In the genomic region with DNA sequence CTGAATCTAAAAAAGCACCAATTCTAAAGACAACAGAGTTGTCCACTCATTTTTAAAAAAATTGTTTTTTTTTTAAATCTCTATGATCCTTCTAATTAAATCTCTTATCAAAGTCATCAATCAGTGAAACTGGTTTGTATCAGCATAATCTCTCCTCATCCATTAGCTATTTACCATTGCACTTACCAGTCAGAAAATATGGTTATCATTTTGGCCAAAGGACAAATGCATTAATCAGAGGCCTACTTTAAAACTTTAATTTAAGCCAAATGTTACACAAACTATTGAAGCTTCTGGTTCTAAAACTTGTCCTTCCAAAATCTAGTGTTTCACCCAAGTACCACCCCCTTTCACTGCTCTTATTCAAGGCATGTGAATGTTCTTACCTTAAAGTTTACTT, we compare ENCODE assay signal across 28 cellular contexts.
"Had no signal": no experiment of that assay in that cellular context is flagged by ENCODE, and none has a peak within 500 bp of the region (broad histone marks: within the 10 kb centered on the region; RNA-seq: fewer than 3 reads in every experiment).

No MANE protein-coding gene starts in this region.

- H3K9me3 ChIP-seq: ascending aorta, gastrocnemius medialis, ovary, right lobe of liver, uterus had no signal

- H3K4me3 ChIP-seq: ascending aorta, cardiac muscle cell, coronary artery, gastrocnemius medialis, ovary, right lobe of liver, uterus had no signal

- DNase-seq: activated CD4-positive, alpha-beta memory T cell treated with anti-CD3 and anti-CD28 coated beads, Interleukin-2, amount 10 ng/mL, durations not matched to agents 7 days and 5 days; activated CD4-positive, alpha-beta T cell treated with anti-CD3 and anti-CD28 coated beads, Interleukin-2, amount 10 ng/mL, durations not matched to agents 24 days and 14 days; activated naive CD8-positive, alpha-beta T cell treated with anti-CD3 and anti-CD28 coated beads for 36 hours; activated T-cell treated with anti-CD3 and anti-CD28 coated beads for 4 hours; effector memory CD8-positive, alpha-beta T cell; erythroblast; gastrocnemius medialis; hippocampal formation; left cardiac atrium; left ventricle myocardium superior; midbrain; naive thymus-derived CD8-positive, alpha-beta T cell; ovary; right lobe of liver; stimulated activated CD4-positive, alpha-beta T cell treated with anti-CD3 and anti-CD28 coated beads, Interleukin-2, amount 100 ng/mL, for 48 hours; stimulated activated naive CD8-positive, alpha-beta T cell treated with anti-CD3 and anti-CD28 coated beads, Interleukin-15, Interleukin-2, amounts not matched to agents 100 U/mL and 50 U/mL, for 24 hours; T-helper 17 cell; T1000; uterus; WERI-Rb-1 had no signal

- H3K27ac ChIP-seq: ascending aorta, cardiac muscle cell, coronary artery, gastrocnemius medialis, ovary, right lobe of liver, uterus, WERI-Rb-1 had no signal

- H3K36me3 ChIP-seq: ovary, uterus had no signal

- H3K27ac Mint-ChIP-seq: activated CD4-positive, alpha-beta memory T cell treated with anti-CD3 and anti-CD28 coated beads, Interleukin-2, amount 10 ng/mL, durations not matched to agents 7 days and 5 days; activated CD4-positive, alpha-beta T cell treated with anti-CD3 and anti-CD28 coated beads, Interleukin-2, amount 10 ng/mL, durations not matched to agents 24 days and 14 days; activated naive CD8-positive, alpha-beta T cell treated with anti-CD3 and anti-CD28 coated beads for 36 hours; effector memory CD8-positive, alpha-beta T cell; progenitor cell of endocrine pancreas; T-helper 17 cell; type B pancreatic cell had no signal

- H3K4me3 Mint-ChIP-seq: activated CD4-positive, alpha-beta memory T cell treated with anti-CD3 and anti-CD28 coated beads, Interleukin-2, amount 10 ng/mL, durations not matched to agents 7 days and 5 days; activated CD4-positive, alpha-beta T cell treated with anti-CD3 and anti-CD28 coated beads, Interleukin-2, amount 10 ng/mL, durations not matched to agents 24 days and 14 days; activated naive CD8-positive, alpha-beta T cell treated with anti-CD3 and anti-CD28 coated beads for 36 hours; effector memory CD8-positive, alpha-beta T cell; T-helper 17 cell; type B pancreatic cell had no signal

- H3K27me3 Mint-ChIP-seq: activated CD4-positive, alpha-beta memory T cell treated with anti-CD3 and anti-CD28 coated beads, Interleukin-2, amount 10 ng/mL, durations not matched to agents 7 days and 5 days; activated CD4-positive, alpha-beta T cell treated with anti-CD3 and anti-CD28 coated beads, Interleukin-2, amount 10 ng/mL, durations not matched to agents 24 days and 14 days; activated naive CD8-positive, alpha-beta T cell treated with anti-CD3 and anti-CD28 coated beads for 36 hours; brain; effector memory CD8-positive, alpha-beta T cell; naive thymus-derived CD8-positive, alpha-beta T cell; progenitor cell of endocrine pancreas; T-helper 17 cell; type B pancreatic cell had no signal

- H3K9me3 Mint-ChIP-seq: activated CD4-positive, alpha-beta memory T cell treated with anti-CD3 and anti-CD28 coated beads, Interleukin-2, amount 10 ng/mL, durations not matched to agents 7 days and 5 days; activated CD4-positive, alpha-beta T cell treated with anti-CD3 and anti-CD28 coated beads, Interleukin-2, amount 10 ng/mL, durations not matched to agents 24 days and 14 days; activated naive CD8-positive, alpha-beta T cell treated with anti-CD3 and anti-CD28 coated beads for 36 hours; activated T-helper 2 cell treated with anti-CD3 and anti-CD28 coated beads, Interferon-gamma antibody, Interleukin-2, Interleukin-4, amounts not matched to agents 10 μg/mL and 5 μg/mL and 100 μg/mL, durations not matched to agents 14 hours and 24 hours and 36 hours; brain; effector memory CD8-positive, alpha-beta T cell; type B pancreatic cell had no signal

- H3K27me3 ChIP-seq: ascending aorta, cardiac muscle cell, gastrocnemius medialis, ovary, right lobe of liver, uterus had no signal

- H3K4me1 ChIP-seq: uterus had no signal

- ATAC-seq: activated CD4-positive, CD25-positive, alpha-beta regulatory T cell treated with anti-CD3 and anti-CD28 coated beads, Interleukin-2, amount 50 U/mL, for 24 hours; effector memory CD8-positive, alpha-beta T cell; gastrocnemius medialis; left cardiac atrium; left ventricle myocardium superior; naive thymus-derived CD8-positive, alpha-beta T cell; right lobe of liver; stimulated activated naive CD8-positive, alpha-beta T cell treated with anti-CD3 and anti-CD28 coated beads, Interleukin-15, Interleukin-2, amounts not matched to agents 100 U/mL and 50 U/mL, for 24 hours; T-helper 17 cell had no signal
